8 cellular contexts compared by ENCODE assay signal in genomic region chr12:45234134-45234865, GRCh38. TPM values are rescaled to one million over a fixed set of nuclear protein-coding genes. Genes with fewer than 3 reads are reported as not detected.
DNase-seq lines count a peak whose midpoint lies in the region; ATAC-seq and TF ChIP-seq lines count a peak whose summit lies in the region.

No MANE protein-coding gene starts in this region.

- H3K4me3 Mint-ChIP-seq in activated T-helper 1 cell treated with anti-CD3 and anti-CD28 coated beads, Interleukin-12 subunit alpha, Interleukin-12 subunit beta, Interleukin-2, Interleukin-4 antibody, amounts not matched to agents 30 ng/mL and 10 ng/mL and 1 ng/mL, durations not matched to agents 14 hours and 24 hours and 36 hours, result no peak overlapping the region

- TF ChIP-seq POLR2A in heart left ventricle (IDR thresholded peaks at IDR 0.05), result no peak

- WGBS in heart left ventricle, 4 donors, result 17 to 33% (median 25%) methylated on average over 4 of the region's 4 CpGs

- no peaks in the 10 kb centered on the region for H3K9me3 ChIP-seq in heart left ventricle

- peaks cover 7% of the 10 kb centered on the region for H3K9me3 Mint-ChIP-seq in activated T-helper 1 cell treated with anti-CD3 and anti-CD28 coated beads, Interleukin-12 subunit alpha, Interleukin-12 subunit beta, Interleukin-2, Interleukin-4 antibody, amounts not matched to agents 30 ng/mL and 10 ng/mL and 1 ng/mL, durations not matched to agents 14 hours and 24 hours and 36 hours

- H3K27ac ChIP-seq in heart left ventricle, result peak overlapping the region; percentile 66 to 93 (median 81)

- peaks cover 46% of the 10 kb centered on the region for H3K4me1 Mint-ChIP-seq in activated T-helper 1 cell treated with anti-CD3 and anti-CD28 coated beads, Interleukin-12 subunit alpha, Interleukin-12 subunit beta, Interleukin-2, Interleukin-4 antibody, amounts not matched to agents 30 ng/mL and 10 ng/mL and 1 ng/mL, durations not matched to agents 14 hours and 24 hours and 36 hours (ENCODE audit: low read depth)

- peaks cover 0 to 5% (median 0%) of the 10 kb centered on the region in 9 donors for H3K36me3 ChIP-seq in heart left ventricle

- peaks cover 9% of the 10 kb centered on the region for H3K36me3 Mint-ChIP-seq in activated T-helper 1 cell treated with anti-CD3 and anti-CD28 coated beads, Interleukin-12 subunit alpha, Interleukin-12 subunit beta, Interleukin-2, Interleukin-4 antibody, amounts not matched to agents 30 ng/mL and 10 ng/mL and 1 ng/mL, durations not matched to agents 14 hours and 24 hours and 36 hours (ENCODE audit: low read depth)

- H3K27me3 Mint-ChIP-seq in activated T-helper 1 cell treated with anti-CD3 and anti-CD28 coated beads, Interleukin-12 subunit alpha, Interleukin-12 subunit beta, Interleukin-2, Interleukin-4 antibody, amounts not matched to agents 30 ng/mL and 10 ng/mL and 1 ng/mL, durations not matched to agents 14 hours and 24 hours and 36 hours (ENCODE audit: insufficient read depth), result no peaks in the 10 kb centered on the region

- H3K4me3 ChIP-seq in heart left ventricle, result peak overlapping the region in 4 of 12 donors; percentile 6 to 12 (median 9)

- DNase-seq in GM04503 (ENCODE audit: low read depth), result peak; percentile 97
- DNase-seq in activated T-helper 1 cell treated with anti-CD3 and anti-CD28 coated beads, Interleukin-12 subunit alpha, Interleukin-12 subunit beta, Interleukin-2, Interleukin-4 antibody, amounts not matched to agents 30 ng/mL and 10 ng/mL and 1 ng/mL, durations not matched to agents 14 hours and 24 hours and 36 hours (ENCODE audit: low spot score), result no peak
- peak in 3 of 5 donors; percentile 35 to 53 (median 47) for DNase-seq in heart left ventricle
- peak; percentile 98 for DNase-seq in renal cortical epithelial cell (ENCODE audit: low read depth)
- DNase-seq in NCI-H524 (lab: John Stamatoyannopoulos, UW), result no peak

- ATAC-seq in HG03378 (IDR thresholded peaks at IDR 0.05; ENCODE audit: unreplicated experiment), result peak; percentile 43
- ATAC-seq in heart left ventricle, result peak; percentile 68 to 91 (median 90)
- no peak for ATAC-seq in HG03039 (IDR thresholded peaks at IDR 0.05; ENCODE audit: unreplicated experiment)
- no peak for ATAC-seq in HG02588 (IDR thresholded peaks at IDR 0.05; ENCODE audit: unreplicated experiment)

- intact Hi-C loops in activated T-helper 1 cell treated with anti-CD3 and anti-CD28 coated beads, Interleukin-12 subunit alpha, Interleukin-12 subunit beta, Interleukin-2, Interleukin-4 antibody, amounts not matched to agents 30 ng/mL and 10 ng/mL and 1 ng/mL, durations not matched to agents 14 hours and 24 hours and 36 hours (cut with micrococcal nuclease), result no loop called here
- intact Hi-C loops in heart left ventricle (cut with DNase I), result loop anchor here in 1 of 10 donors (5.0 kb wide), 1 partner anchor 33 kb away; no protein-coding TSS in a partner anchor

- peak overlapping the region; percentile 57 for H3K27ac Mint-ChIP-seq in activated T-helper 1 cell treated with anti-CD3 and anti-CD28 coated beads, Interleukin-12 subunit alpha, Interleukin-12 subunit beta, Interleukin-2, Interleukin-4 antibody, amounts not matched to agents 30 ng/mL and 10 ng/mL and 1 ng/mL, durations not matched to agents 14 hours and 24 hours and 36 hours

- H3K4me1 ChIP-seq in heart left ventricle, result peaks cover 12 to 57% (median 47%) of the 10 kb centered on the region in 12 donors

- H3K27me3 ChIP-seq in heart left ventricle, result no peaks in the 10 kb centered on the region

- no peak for TF ChIP-seq CTCF in heart left ventricle (IDR thresholded peaks at IDR 0.05)

RNA-seq across cellular contexts. Expression of gene ANO6, which starts 18.4 kb away (rescaled TPM):
- 21.7 and 22.1 TPM in 2 replicates for total RNA-seq in activated T-helper 1 cell treated with anti-CD3 and anti-CD28 coated beads, Interleukin-12 subunit alpha, Interleukin-12 subunit beta, Interleukin-2, Interleukin-4 antibody, amounts not matched to agents 30 ng/mL and 10 ng/mL and 1 ng/mL, durations not matched to agents 14 hours and 24 hours and 36 hours
- total RNA-seq in heart left ventricle (10 to 100 TPM; 29.1 to 57.2 (median 46.7) TPM), renal cortical epithelial cell (82.7 and 96.2 TPM in 2 replicates)
- 10 to 100 TPM in 1 of 2 donors, 1 to 10 TPM in 1; 9.0 to 21.9 TPM for polyA plus RNA-seq in heart left ventricle

Comparison
In these comparisons a context has a peak if more than half of its experiments do, and no peak if none do; other contexts are left out.
1. DNase-seq: peak in GM04503 (single experiment), heart left ventricle (3 of 5) and renal cortical epithelial cell (single experiment); none in activated T-helper 1 cell treated with anti-CD3 and anti-CD28 coated beads, Interleukin-12 subunit alpha, Interleukin-12 subunit beta, Interleukin-2, Interleukin-4 antibody, amounts not matched to agents 30 ng/mL and 10 ng/mL and 1 ng/mL, durations not matched to agents 14 hours and 24 hours and 36 hours (single experiment) and NCI-H524 (0 of 2).
2. ATAC-seq: peak in HG03378 (single experiment) and heart left ventricle (4 of 4); none in HG03039 (single experiment) and HG02588 (single experiment).